1 cellular context compared by ENCODE assay signal in genomic region chr5:80957031-80957761, GRCh38.
TF ChIP-seq lines count a peak whose summit lies in the region.

No MANE protein-coding gene starts in this region.

TF ChIP-seq in GM23338, 12 proteins besides CTCF, POLR2A, EP300 and RAD21 (continued from another document):
- peak; percentile 80 for TF ChIP-seq ZNF462 (CRISPR knock-in tag; IDR thresholded peaks at IDR 0.05)
- no peak for TF ChIP-seq POLR2AphosphoS5 (IDR thresholded peaks at IDR 0.05; ENCODE audit: low read depth)
- no peak for TF ChIP-seq ETS1 (IDR thresholded peaks at IDR 0.05)
- TF ChIP-seq REST (IDR thresholded peaks at IDR 0.05; ENCODE audit: unreplicated experiment) = no peak
- TF ChIP-seq ZNF114 (CRISPR knock-in tag; IDR thresholded peaks at IDR 0.05) = no peak
- no peak for TF ChIP-seq EZH2 (IDR thresholded peaks at IDR 0.05; ENCODE audit: low read depth, unreplicated experiment)
- TF ChIP-seq EZH2phosphoT487 (IDR thresholded peaks at IDR 0.05; ENCODE audit: unreplicated experiment) = no peak
- TF ChIP-seq NANOG (IDR thresholded peaks at IDR 0.05; ENCODE audit: borderline replicate concordance) = peak; percentile 96
TF ChIP-seq in GM23338: peak in this region for 2.
